Comparison of ENCODE assay signal across 8 cellular contexts in genomic region chr16:20904507-20905079, GRCh38. TPM values are rescaled to one million over a fixed set of nuclear protein-coding genes. Genes with fewer than 3 reads are reported as not detected.
DNase-seq lines count a peak whose midpoint lies in the region; ATAC-seq and TF ChIP-seq lines count a peak whose summit lies in the region.

No MANE protein-coding gene starts in this region.

- H3K4me3 ChIP-seq in ascending aorta, result no peak overlapping the region

- H3K27me3 ChIP-seq in ascending aorta, result no peaks in the 10 kb centered on the region

- H3K27ac ChIP-seq in ascending aorta, result peak overlapping the region; percentile 96 to 100

- H3K9me3 ChIP-seq in ascending aorta, result no peaks in the 10 kb centered on the region

- no peak for TF ChIP-seq CTCF in ascending aorta (IDR thresholded peaks at IDR 0.05)

- DNase-seq in GM04504 (ENCODE audit: low read depth), result peak; percentile 28
- peak; percentile 13 for DNase-seq in NCI-H2029 (lab: John Stamatoyannopoulos, UW)
- no peak for DNase-seq in ascending aorta (ENCODE audit: low spot score in 2 of 2)
- DNase-seq in lung microvascular endothelial cell (ENCODE audit: low read depth in 2 of 2), result peak; percentile 93 to 97
- DNase-seq in activated CD8-positive, alpha-beta memory T cell treated with anti-CD3 and anti-CD28 coated beads, Interleukin-2, amount 50 U/mL, for 48 hours, result no peak

- H3K4me1 ChIP-seq in ascending aorta, result peaks cover 17 to 73% of the 10 kb centered on the region in 2 donors

- intact Hi-C loops in ascending aorta (cut with DNase I), result loop anchor here (5.0 kb wide), 6 partner anchors 102 to 1303 kb away; partner anchors contain the start of genes EEF2K, LDAF1 and THUMPD1

- no peaks in the 10 kb centered on the region for H3K36me3 ChIP-seq in ascending aorta

- no peak for ATAC-seq in GM21360 (IDR thresholded peaks at IDR 0.05; ENCODE audit: unreplicated experiment)
- no peak for ATAC-seq in GM21423 (IDR thresholded peaks at IDR 0.05; ENCODE audit: unreplicated experiment)
- no peak for ATAC-seq in HG02970 (IDR thresholded peaks at IDR 0.05; ENCODE audit: low FRiP score, unreplicated experiment)

RNA-seq across cellular contexts. Expression of gene LYRM1, which starts 4.0 kb away (rescaled TPM):
- total RNA-seq in ascending aorta, result 3.9 TPM
- 39.2 and 47.2 TPM in 2 replicates for total RNA-seq in lung microvascular endothelial cell

RNA-seq across cellular contexts. Expression of gene DCUN1D3, which starts 4.4 kb away (rescaled TPM):
- 9.8 TPM for total RNA-seq in ascending aorta
- total RNA-seq in lung microvascular endothelial cell, result 17.2 and 20.8 TPM in 2 replicates

Comparison
In these comparisons a context has a peak if more than half of its experiments do, and no peak if none do; other contexts are left out.
1. DNase-seq: peak in GM04504 (single experiment), NCI-H2029 (single experiment) and lung microvascular endothelial cell (2 of 2); none in ascending aorta (0 of 2) and activated CD8-positive, alpha-beta memory T cell treated with anti-CD3 and anti-CD28 coated beads, Interleukin-2, amount 50 U/mL, for 48 hours (single experiment).